Comparison of ENCODE assay signal across 8 cellular contexts in genomic region chr14:34324363-34324795, GRCh38.
DNase-seq lines count a peak whose midpoint lies in the region; ATAC-seq and TF ChIP-seq lines count a peak whose summit lies in the region.

No MANE protein-coding gene starts in this region.

- H4K8ac ChIP-seq in H9 (replicated peaks; ENCODE audit: insufficient read length, low read depth, low read length), result no peak overlapping the region

- DNase-seq in D341Med (ENCODE audit: low spot score), result peak; percentile 53
- no peak for DNase-seq in H9
- DNase-seq in NCI-H774 (lab: John Stamatoyannopoulos, UW), result peak; percentile 28
- DNase-seq in colonic mucosa, result peak; percentile 61
- DNase-seq in mesothelial cell of epicardium (ENCODE audit: low spot score in 2 of 2, unreplicated experiment in 2 of 2), result no peak
- DNase-seq in cerebellum (ENCODE audit: low spot score), result no peak

- H2BK15ac ChIP-seq in H9 (ENCODE audit: low read depth, low read length), result no peak overlapping the region

- ATAC-seq in HG02885 (IDR thresholded peaks at IDR 0.05; ENCODE audit: poor library complexity, unreplicated experiment) (no peak), GM18909 (IDR thresholded peaks at IDR 0.05; ENCODE audit: poor library complexity, unreplicated experiment) (no peak)

- H3K79me1 ChIP-seq in H9 (ENCODE audit: insufficient read depth, low read depth, low read length, poor library complexity, severe bottlenecking), result no peaks in the 10 kb centered on the region

- H2BK12ac ChIP-seq in H9 (ENCODE audit: insufficient read length, low read depth, low read length), result no peak overlapping the region

- H2BK20ac ChIP-seq in H9 (ENCODE audit: low read depth, low read length, poor library complexity, severe bottlenecking), result no peak overlapping the region

- H3K4me1 ChIP-seq in H9 (ENCODE audit: insufficient read depth, low read length), result no peaks in the 10 kb centered on the region
- peaks cover 3% of the 10 kb centered on the region for H3K4me1 ChIP-seq in colonic mucosa

- intact Hi-C loops in colonic mucosa (cut with DNase I), result loop anchor here (10.0 kb wide), 1 partner anchor 1750 kb away; no protein-coding TSS in a partner anchor

- H3K4me3 Mint-ChIP-seq in H9 (no peak overlapping the region), mesothelial cell of epicardium (no peak overlapping the region)

- no peak overlapping the region for H3T11ph ChIP-seq in H9 (ENCODE audit: low read length)

- H3K9me3 Mint-ChIP-seq in H9 (no peaks in the 10 kb centered on the region; a peak in 2 of 5 replicates), mesothelial cell of epicardium (peaks cover 5% of the 10 kb centered on the region)

- H4K5ac ChIP-seq in H9 (ENCODE audit: insufficient read length, low read depth, low read length), result no peak overlapping the region

- H3K27ac ChIP-seq in H9 (ENCODE audit: insufficient read length, low read depth, low read length) (no peak overlapping the region), colonic mucosa (peak overlapping the region; percentile 64)

- peak; percentile 85 for TF ChIP-seq CTCF in H9 (conservative IDR thresholded peaks at IDR 0.05)
- peak; percentile 68 for TF ChIP-seq CTCF in colonic mucosa (IDR thresholded peaks at IDR 0.05)
- peak; percentile 83 for TF ChIP-seq CTCF in mesothelial cell of epicardium (IDR thresholded peaks at IDR 0.05; ENCODE audit: unreplicated experiment)

- no peaks in the 10 kb centered on the region for H3K23me2 ChIP-seq in H9 (ENCODE audit: insufficient read length, low read depth, low read length, poor library complexity, severe bottlenecking)

- H3K4me2 ChIP-seq in H9 (ENCODE audit: insufficient read depth, insufficient read length, low read length), result no peak overlapping the region

- no peak overlapping the region for H2BK120ac ChIP-seq in H9 (ENCODE audit: low read depth, low read length, poor library complexity, severe bottlenecking)

- H3K56ac ChIP-seq in H9 (ENCODE audit: insufficient read length, low read depth, low read length), result no peak overlapping the region

- H3K36me3 Mint-ChIP-seq in H9 (ENCODE audit: insufficient read depth in 1 of 3, low read depth in 3 of 3) (no peaks in the 10 kb centered on the region), mesothelial cell of epicardium (no peaks in the 10 kb centered on the region)

- no peak overlapping the region for H4K91ac ChIP-seq in H9 (ENCODE audit: insufficient read length, low read depth, low read length)

- H3K9me3 ChIP-seq in H9 (ENCODE audit: control insufficient read depth, low read depth, low read length), result no peaks in the 10 kb centered on the region
- no peaks in the 10 kb centered on the region for H3K9me3 ChIP-seq in colonic mucosa

- H3K14ac ChIP-seq in H9 (ENCODE audit: insufficient read depth, low read length), result no peak overlapping the region

- no peak overlapping the region for H3K4ac ChIP-seq in H9 (ENCODE audit: low read depth, low read length)

- H3K9ac ChIP-seq in H9 (ENCODE audit: extremely low read depth, insufficient read length, low read length) (no peak overlapping the region), colonic mucosa (ENCODE audit: low read depth in 2 of 2, low read length in 2 of 2) (no peak overlapping the region)

- H4K20me1 ChIP-seq in H9 (ENCODE audit: control insufficient read depth, insufficient read depth, insufficient read length), result no peaks in the 10 kb centered on the region

- H2AFZ ChIP-seq in H9 (ENCODE audit: low read length), result no peak overlapping the region

- no peaks in the 10 kb centered on the region for H3K79me2 ChIP-seq in H9 (ENCODE audit: insufficient read depth, low read length)

- H3K18ac ChIP-seq in H9 (ENCODE audit: insufficient read length, low read depth, low read length), result no peak overlapping the region

- H3K27me3 ChIP-seq in H9 (ENCODE audit: insufficient read depth, low read length) (no peaks in the 10 kb centered on the region), colonic mucosa (no peaks in the 10 kb centered on the region)

- H3K4me1 Mint-ChIP-seq in H9 (no peaks in the 10 kb centered on the region), mesothelial cell of epicardium (no peaks in the 10 kb centered on the region)

- H2BK5ac ChIP-seq in H9 (ENCODE audit: insufficient read length, low read length), result no peak overlapping the region

- H3K36me3 ChIP-seq in colonic mucosa, result no peaks in the 10 kb centered on the region

- H3K4me3 ChIP-seq in colonic mucosa, result no peak overlapping the region

- no CpG with 5 or more reads among the region's 6 CpGs for WGBS in H9 (ENCODE audit: extremely low coverage, insufficient read length, low lambda C conversion rate)

- H3K23ac ChIP-seq in H9 (ENCODE audit: insufficient read length, low read depth, low read length), result no peak overlapping the region

- H3K27me3 Mint-ChIP-seq in H9 (ENCODE audit: low read depth) (no peaks in the 10 kb centered on the region; the same call in 1 of the 2 replicates), mesothelial cell of epicardium (ENCODE audit: low read depth) (peaks cover 17% of the 10 kb centered on the region)

- H3K27ac Mint-ChIP-seq in H9 (no peak overlapping the region), mesothelial cell of epicardium (no peak overlapping the region)

- H2AK5ac ChIP-seq in H9 (ENCODE audit: insufficient read length, low read length), result no peak overlapping the region

Comparison
In these comparisons a context has a peak if more than half of its experiments do, and no peak if none do; other contexts are left out.
1. DNase-seq: peak in D341Med (single experiment), NCI-H774 (single experiment) and colonic mucosa (single experiment); none in H9 (single experiment), mesothelial cell of epicardium (0 of 2) and cerebellum (single experiment).
2. Peak in every context shown above with its lines, with median percentiles within 50 percentile points of each other: CTCF ChIP-seq.